In genomic region chr2:136225950-136226835, GRCh38 we compare ENCODE assay signal across 9 cellular contexts.
DNase-seq lines count a peak whose midpoint lies in the region; ATAC-seq and TF ChIP-seq lines count a peak whose summit lies in the region.
"Had no signal": no experiment of that assay in that cellular context is flagged by ENCODE, and none has a peak within 500 bp of the region (broad histone marks: within the 10 kb centered on the region; RNA-seq: fewer than 3 reads in every experiment).

No MANE protein-coding gene starts in this region.

- H3K4me3 Mint-ChIP-seq in activated B cell treated with CpG ODN at 0.5 μM for 24 hours, result peak overlapping the region; percentile 2
- H3K4me3 Mint-ChIP-seq in stimulated activated memory B cell treated with anti-CD40 and anti-IgM and Interleukin-4, amounts not matched to agents 10 μg/mL and 1 μg/mL and 100 μg/mL, for 72 hours, result peak overlapping the region; percentile 15

- ATAC-seq in HG03103 (IDR thresholded peaks at IDR 0.05; ENCODE audit: low read depth, unreplicated experiment) (peak; percentile 71), activated B cell treated with CpG ODN at 0.5 μM for 24 hours (ENCODE audit: low read depth) (peak; percentile 77), gastroesophageal sphincter (no peak)
- peak; percentile 97 for ATAC-seq in stimulated activated memory B cell treated with anti-CD40 and anti-IgM and Interleukin-4, amounts not matched to agents 10 μg/mL and 1 μg/mL and 100 μg/mL, for 72 hours

- H3K36me3 ChIP-seq in gastroesophageal sphincter (no peaks in the 10 kb centered on the region), stomach (no peaks in the 10 kb centered on the region)

- H3K9me3 ChIP-seq in gastroesophageal sphincter (no peaks in the 10 kb centered on the region), stomach (no peaks in the 10 kb centered on the region)

- H3K4me1 ChIP-seq in gastroesophageal sphincter, result no peaks in the 10 kb centered on the region
- peaks cover 0 to 7% (median 3%) of the 10 kb centered on the region in 4 donors for H3K4me1 ChIP-seq in stomach

- DNase-seq in activated CD8-positive, alpha-beta memory T cell treated with anti-CD3 and anti-CD28 coated beads for 1 hour (ENCODE audit: extremely low read depth in 1 of 2, low read depth in 1 of 2), result peak; percentile 18 to 40
- no peak for DNase-seq in activated CD8-positive, alpha-beta memory T cell treated with anti-CD3 and anti-CD28 coated beads, Interleukin-2, amount 50 U/mL, for 48 hours
- no peak for DNase-seq in activated B cell treated with CpG ODN at 0.5 μM for 24 hours
- DNase-seq in GM13976 (ENCODE audit: low spot score), result no peak
- no peak for DNase-seq in stomach
- DNase-seq: SHP77 treated with DMSO at 0.1 percent for 48 hours had no signal

- TF ChIP-seq POLR2A in gastroesophageal sphincter (IDR thresholded peaks at IDR 0.05) (no peak), stomach (IDR thresholded peaks at IDR 0.05) (no peak)

- TF ChIP-seq EP300 in gastroesophageal sphincter (IDR thresholded peaks at IDR 0.05) (no peak), stomach (IDR thresholded peaks at IDR 0.05) (no peak)

- H3K27ac ChIP-seq in gastroesophageal sphincter (no peak overlapping the region), stomach (peak overlapping the region in 1 of 5 donors; percentile 6)

- peak overlapping the region; percentile 87 for H3K27ac Mint-ChIP-seq in activated B cell treated with CpG ODN at 0.5 μM for 24 hours
- H3K27ac Mint-ChIP-seq in stimulated activated memory B cell treated with anti-CD40 and anti-IgM and Interleukin-4, amounts not matched to agents 10 μg/mL and 1 μg/mL and 100 μg/mL, for 72 hours, result peak overlapping the region; percentile 91

- TF ChIP-seq CTCF in activated B cell treated with CpG ODN at 0.5 μM for 24 hours (IDR thresholded peaks at IDR 0.05), result no peak
- no peak for TF ChIP-seq CTCF in gastroesophageal sphincter (IDR thresholded peaks at IDR 0.05)
- TF ChIP-seq CTCF in GM13976 (IDR thresholded peaks at IDR 0.05; ENCODE audit: borderline replicate concordance, control extremely low read depth, extremely low read depth, insufficient read depth, missing control alignments), result no peak
- no peak for TF ChIP-seq CTCF in stomach (IDR thresholded peaks at IDR 0.05)

- peaks cover 8% of the 10 kb centered on the region for H3K9me3 Mint-ChIP-seq in activated B cell treated with CpG ODN at 0.5 μM for 24 hours
- peaks cover 10% of the 10 kb centered on the region for H3K9me3 Mint-ChIP-seq in stimulated activated memory B cell treated with anti-CD40 and anti-IgM and Interleukin-4, amounts not matched to agents 10 μg/mL and 1 μg/mL and 100 μg/mL, for 72 hours

- H3K4me3 ChIP-seq in gastroesophageal sphincter (no peak overlapping the region), stomach (no peak overlapping the region)

- 17 to 49% methylated on average over 1 to 7 of the region's 7 CpGs for WGBS in gastroesophageal sphincter (ENCODE audit: low coverage in 1 of 2), 2 donors
- 39 to 57% (median 45%) methylated on average over 7 of the region's 7 CpGs for WGBS in stomach, 5 donors

- H3K27me3 ChIP-seq in gastroesophageal sphincter, result no peaks in the 10 kb centered on the region
- H3K27me3 ChIP-seq in stomach, result no peaks in the 10 kb centered on the region

- peaks cover 67% of the 10 kb centered on the region for H3K4me1 Mint-ChIP-seq in activated B cell treated with CpG ODN at 0.5 μM for 24 hours
- peaks cover 57% of the 10 kb centered on the region for H3K4me1 Mint-ChIP-seq in stimulated activated memory B cell treated with anti-CD40 and anti-IgM and Interleukin-4, amounts not matched to agents 10 μg/mL and 1 μg/mL and 100 μg/mL, for 72 hours

- intact Hi-C loops in activated B cell treated with CpG ODN at 0.5 μM for 24 hours (cut with micrococcal nuclease), result loop anchor here (1.0 kb wide), 3 partner anchors 12 to 19 kb away; no protein-coding TSS in a partner anchor
- intact Hi-C loops in stomach (cut with DNase I; ENCODE audit: low total_unique reads), result no loop called here

- no peaks in the 10 kb centered on the region for H3K36me3 Mint-ChIP-seq in activated B cell treated with CpG ODN at 0.5 μM for 24 hours (ENCODE audit: low read depth)
- no peaks in the 10 kb centered on the region for H3K36me3 Mint-ChIP-seq in stimulated activated memory B cell treated with anti-CD40 and anti-IgM and Interleukin-4, amounts not matched to agents 10 μg/mL and 1 μg/mL and 100 μg/mL, for 72 hours

- no peaks in the 10 kb centered on the region for H3K27me3 Mint-ChIP-seq in activated B cell treated with CpG ODN at 0.5 μM for 24 hours
- H3K27me3 Mint-ChIP-seq in stimulated activated memory B cell treated with anti-CD40 and anti-IgM and Interleukin-4, amounts not matched to agents 10 μg/mL and 1 μg/mL and 100 μg/mL, for 72 hours, result no peaks in the 10 kb centered on the region

- CTCF ChIA-PET in activated B cell treated with CpG ODN at 0.5 μM for 24 hours (lab: Charles Lee), result interaction anchor here (0.7 to 1.4 kb wide), 6 partner anchors 13 to 229 kb away, joined by 3 to 4 read pairs (median 3); no protein-coding TSS in a partner anchor

- POLR2A ChIA-PET in activated B cell treated with CpG ODN at 0.5 μM for 24 hours (lab: Charles Lee), result interaction anchor here (0.6 to 7.1 kb wide), 12 partner anchors 12 to 151 kb away, joined by 3 to 46 read pairs (median 4); partner anchors contain the start of gene CXCR4

- in situ Hi-C loops in GM13976 (cut with MboI; ENCODE audit: low sequenced_read_pairs, unreplicated experiment), result no loop called here

Comparison
In these comparisons a context has a peak if more than half of its experiments do, and no peak if none do; other contexts are left out.
1. DNase-seq: peak in activated CD8-positive, alpha-beta memory T cell treated with anti-CD3 and anti-CD28 coated beads for 1 hour (2 of 2); none in activated CD8-positive, alpha-beta memory T cell treated with anti-CD3 and anti-CD28 coated beads, Interleukin-2, amount 50 U/mL, for 48 hours (single experiment), activated B cell treated with CpG ODN at 0.5 μM for 24 hours (single experiment), GM13976 (single experiment) and stomach (single experiment).